Comparison of ENCODE assay signal across 1 cellular context in the genomic region with DNA sequence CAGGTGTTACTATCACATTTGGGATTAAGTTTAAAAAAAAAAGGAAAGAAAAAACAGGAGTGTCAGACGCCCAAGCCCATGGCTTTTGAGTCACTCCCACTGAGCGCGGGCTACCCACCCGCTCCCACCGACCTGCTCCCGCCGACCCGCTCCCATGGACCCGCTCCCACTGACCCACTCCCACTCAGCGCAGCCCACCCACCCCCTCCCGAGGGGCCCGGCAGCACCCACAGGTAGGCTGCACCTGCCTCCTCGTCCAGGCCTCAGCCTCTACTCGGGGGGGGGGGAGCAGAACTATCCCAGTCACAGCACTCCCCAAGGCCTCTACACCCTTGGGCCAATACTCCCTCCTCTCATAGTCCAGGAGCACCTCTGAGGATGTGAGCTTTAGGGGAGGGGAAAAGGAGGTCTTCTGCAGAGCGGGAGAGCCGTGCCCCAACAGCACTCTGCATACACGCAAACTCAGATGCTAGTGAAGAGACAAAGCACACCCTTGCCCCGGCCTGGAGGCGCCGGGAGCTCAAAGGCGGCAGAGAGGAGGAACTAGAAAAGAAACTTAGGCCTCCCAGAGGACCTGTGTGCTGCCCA.
TF ChIP-seq lines count a peak whose summit lies in the region.

No MANE protein-coding gene starts in this region.

TF ChIP-seq in WTC11, 78 proteins besides CTCF, POLR2A, EP300 and RAD21 (continued from another document):
- TF ChIP-seq ZNF512 (CRISPR knock-in tag; IDR thresholded peaks at IDR 0.05; ENCODE audit: borderline replicate concordance), result no peak
TF ChIP-seq in WTC11: peak in this region for 0.
